In genomic region chr1:205220421-205220820, GRCh38 we compare ENCODE assay signal across 22 cellular contexts.
"Had no signal": no experiment of that assay in that cellular context is flagged by ENCODE, and none has a peak within 500 bp of the region (broad histone marks: within the 10 kb centered on the region; RNA-seq: fewer than 3 reads in every experiment).

No MANE protein-coding gene starts in this region.

- ATAC-seq: effector memory CD8-positive, alpha-beta T cell; foreskin keratinocyte; gastrocnemius medialis; heart right ventricle; left cardiac atrium; left lung; left ventricle myocardium superior; lower lobe of right lung; mucosa of descending colon; naive thymus-derived CD8-positive, alpha-beta T cell had no signal

- FAIRE-seq: endometrium, islet of Langerhans, keratinocyte had no signal

- DNase-seq: colonic mucosa; cortex of kidney; effector CD8-positive, alpha-beta T cell; effector memory CD8-positive, alpha-beta T cell; endodermal cell; foreskin keratinocyte; gastrocnemius medialis; glutamatergic neuron; head of caudate nucleus; heart right ventricle; hippocampal formation; left cardiac atrium; left lung; left ventricle myocardium superior; lower lobe of right lung; mesenchymal stem cell; mucosa of descending colon; naive B cell; naive thymus-derived CD8-positive, alpha-beta T cell had no signal
